ENCODE assay signal across 23 cellular contexts in the genomic region with DNA sequence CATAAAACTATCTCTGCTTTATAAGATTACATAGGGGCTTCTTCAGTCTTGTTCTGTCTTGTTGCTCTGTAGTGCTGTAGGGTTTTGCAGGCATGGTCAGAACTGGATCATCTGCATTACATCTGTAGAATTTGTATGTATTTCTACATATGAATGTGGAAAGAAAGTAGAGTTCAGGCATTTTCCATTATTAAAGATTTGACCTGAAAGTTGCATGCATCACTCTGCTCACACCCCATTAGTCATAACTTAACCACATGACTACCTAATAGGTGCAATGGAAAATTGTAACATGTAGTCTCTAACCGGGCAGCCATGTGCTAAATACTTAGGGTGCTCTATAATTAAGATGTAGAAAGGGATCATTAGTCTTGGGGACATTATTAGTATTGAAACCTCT. TPM values are rescaled to one million over a fixed set of nuclear protein-coding genes. Genes with fewer than 3 reads are reported as not detected.
DNase-seq lines count a peak whose midpoint lies in the region; ATAC-seq and TF ChIP-seq lines count a peak whose summit lies in the region.
"Had no signal": no experiment of that assay in that cellular context is flagged by ENCODE, and none has a peak within 500 bp of the region (broad histone marks: within the 10 kb centered on the region; RNA-seq: fewer than 3 reads in every experiment).

No MANE protein-coding gene starts in this region.

- no peak for TF ChIP-seq CTCF in ovary (IDR thresholded peaks at IDR 0.05)

- no peaks in the 10 kb centered on the region for H3K9me3 ChIP-seq in ovary

- no peaks in the 10 kb centered on the region for H3K4me1 ChIP-seq in ovary (ENCODE audit: insufficient read depth)

- no peaks in the 10 kb centered on the region for H3K36me3 Mint-ChIP-seq in activated T-helper 17 cell treated with anti-CD3 and anti-CD28 coated beads, Interleukin-2, amount 50 U/mL, for 72 hours (ENCODE audit: low read depth)

- TF ChIP-seq POLR2A in ovary (IDR thresholded peaks at IDR 0.05): no peak

- in situ Hi-C loops in KBM-7 (cut with MboI; ENCODE audit: low pct_unique_long_range_greater_than_20kb, low sequenced_read_pairs): no loop called here

- DNase-seq in stimulated activated naive CD8-positive, alpha-beta T cell treated with anti-CD3 and anti-CD28 coated beads, Interleukin-15, amount 100 ng/mL, for 72 hours: no peak
- no peak for DNase-seq in stimulated activated naive CD8-positive, alpha-beta T cell treated with anti-CD3 and anti-CD28 coated beads, Interleukin-15, Interleukin-2, amounts not matched to agents 100 U/mL and 50 U/mL, for 24 hours
- DNase-seq in epithelial cell of prostate (ENCODE audit: low read depth, low spot score) (no peak), ovary (no peak), KBM-7 (no peak), H4 (ENCODE audit: low spot score) (no peak)
- DNase-seq in activated T-cell treated with anti-CD3 and anti-CD28 coated beads, Interleukin-2, amount 50 U/mL, for 1 hour: no peak
- DNase-seq: Calu3; CD8-positive, alpha-beta memory T cell; DMS153; GF-D8; H7; NCI-H1105; NCI-H146; NCI-H2029; NCI-H2227 treated with DMSO at 0.1 percent for 48 hours; NCI-H510A; NCI-H748 treated with DMSO at 0.1 percent for 48 hours; NK-92 treated with Interleukin-12 subunit alpha and Interleukin-12 subunit beta, amount 100 ng/mL, for 24 hours had no signal

- TF ChIP-seq EP300 in ovary (IDR thresholded peaks at IDR 0.05): no peak

- 88 to 100% (median 90%) methylated on average over 1 of the region's 1 CpG for WGBS in ovary, 3 donors

- peak overlapping the region; percentile 38 for H3K27ac ChIP-seq in epithelial cell of prostate
- H3K27ac ChIP-seq in ovary: no peak overlapping the region
- H3K27ac ChIP-seq: C4-2B had no signal

- H3K9me3 Mint-ChIP-seq in stimulated activated naive CD8-positive, alpha-beta T cell treated with anti-CD3 and anti-CD28 coated beads, Interleukin-15, amount 100 ng/mL, for 72 hours: no peaks in the 10 kb centered on the region
- no peaks in the 10 kb centered on the region for H3K9me3 Mint-ChIP-seq in activated T-helper 17 cell treated with anti-CD3 and anti-CD28 coated beads, Interleukin-2, amount 50 U/mL, for 72 hours
- H3K9me3 Mint-ChIP-seq: CD8-positive, alpha-beta memory T cell had no signal

- ATAC-seq in stimulated activated naive CD8-positive, alpha-beta T cell treated with anti-CD3 and anti-CD28 coated beads, Interleukin-15, amount 100 ng/mL, for 72 hours: peak; percentile 80
- no peak for ATAC-seq in stimulated activated naive CD8-positive, alpha-beta T cell treated with anti-CD3 and anti-CD28 coated beads, Interleukin-15, Interleukin-2, amounts not matched to agents 100 U/mL and 50 U/mL, for 24 hours
- ATAC-seq in activated T-helper 17 cell treated with anti-CD3 and anti-CD28 coated beads, Interleukin-2, amount 50 U/mL, for 72 hours (replicated peaks): peak; percentile 40
- ATAC-seq: Panc1, SK-N-SH treated with all-trans-retinoic acid at 6 μM for 48 hours had no signal

- H3K4me1 Mint-ChIP-seq in stimulated activated naive CD8-positive, alpha-beta T cell treated with anti-CD3 and anti-CD28 coated beads, Interleukin-15, amount 100 ng/mL, for 72 hours: peaks cover 18% of the 10 kb centered on the region
- no peaks in the 10 kb centered on the region for H3K4me1 Mint-ChIP-seq in activated T-helper 17 cell treated with anti-CD3 and anti-CD28 coated beads, Interleukin-2, amount 50 U/mL, for 72 hours

- H3K4me3 ChIP-seq in ovary: no peak overlapping the region

- peak overlapping the region in 1 of 2 donors; percentile 26 for H3K4me3 Mint-ChIP-seq in stimulated activated naive CD8-positive, alpha-beta T cell treated with anti-CD3 and anti-CD28 coated beads, Interleukin-15, amount 100 ng/mL, for 72 hours
- no peak overlapping the region for H3K4me3 Mint-ChIP-seq in activated T-helper 17 cell treated with anti-CD3 and anti-CD28 coated beads, Interleukin-2, amount 50 U/mL, for 72 hours
- H3K4me3 Mint-ChIP-seq: CD8-positive, alpha-beta memory T cell had no signal

- no peaks in the 10 kb centered on the region for H3K27me3 ChIP-seq in ovary

- intact Hi-C loops in ovary (cut with DNase I): no loop called here

- H3K27ac Mint-ChIP-seq in stimulated activated naive CD8-positive, alpha-beta T cell treated with anti-CD3 and anti-CD28 coated beads, Interleukin-15, amount 100 ng/mL, for 72 hours: no peak overlapping the region
- H3K27ac Mint-ChIP-seq in activated T-helper 17 cell treated with anti-CD3 and anti-CD28 coated beads, Interleukin-2, amount 50 U/mL, for 72 hours: no peak overlapping the region
- H3K27ac Mint-ChIP-seq: CD8-positive, alpha-beta memory T cell had no signal

- no peaks in the 10 kb centered on the region for H3K36me3 ChIP-seq in ovary

- no peaks in the 10 kb centered on the region for H3K27me3 Mint-ChIP-seq in stimulated activated naive CD8-positive, alpha-beta T cell treated with anti-CD3 and anti-CD28 coated beads, Interleukin-15, amount 100 ng/mL, for 72 hours
- no peaks in the 10 kb centered on the region for H3K27me3 Mint-ChIP-seq in activated T-helper 17 cell treated with anti-CD3 and anti-CD28 coated beads, Interleukin-2, amount 50 U/mL, for 72 hours
- H3K27me3 Mint-ChIP-seq: CD8-positive, alpha-beta memory T cell had no signal

RNA-seq across cellular contexts. Expression of a gene that starts 45.7 kb away (rescaled TPM):
- 10 to 100 TPM in 1 of 2 donors, 1 to 10 TPM in 1; 9.2 to 21.0 TPM for total RNA-seq in activated T-helper 17 cell treated with anti-CD3 and anti-CD28 coated beads, Interleukin-2, amount 50 U/mL, for 72 hours
- total RNA-seq in ovary: 10 to 100 TPM in 5 of 7 donors, 1 to 10 TPM in 2; 8.9 to 20.7 (median 16.2) TPM
- polyA plus RNA-seq in ovary: 10 to 100 TPM; 21.9 to 25.0 TPM
- total RNA-seq in H4 (2014; rRNA removed; shearing (Covaris generic)): 59.2 and 71.4 TPM in 2 replicates
